Comparison of ENCODE assay signal across 24 cellular contexts in genomic region chr2:103139628-103140268, GRCh38.
DNase-seq lines count a peak whose midpoint lies in the region; ATAC-seq and TF ChIP-seq lines count a peak whose summit lies in the region.
"Had no signal": no experiment of that assay in that cellular context is flagged by ENCODE, and none has a peak within 500 bp of the region (broad histone marks: within the 10 kb centered on the region; RNA-seq: fewer than 3 reads in every experiment).

No MANE protein-coding gene starts in this region.

- no peaks in the 10 kb centered on the region for H3K27me3 ChIP-seq in iPS-20b (ENCODE audit: insufficient read depth, low read length)
- no peaks in the 10 kb centered on the region for H3K27me3 ChIP-seq in prostate gland (replicated peaks; ENCODE audit: insufficient read depth)
- no peaks in the 10 kb centered on the region for H3K27me3 ChIP-seq in esophagus muscularis mucosa
- H3K27me3 ChIP-seq: Peyer's patch, right atrium auricular region, SJSA1, vagina had no signal

- no peak for TF ChIP-seq CTCF in GM20000 (IDR thresholded peaks at IDR 0.05; ENCODE audit: extremely low read depth, missing control alignments)
- TF ChIP-seq CTCF in prostate gland (IDR thresholded peaks at IDR 0.05) = no peak
- no peak for TF ChIP-seq CTCF in esophagus muscularis mucosa (IDR thresholded peaks at IDR 0.05)

- no peak for TF ChIP-seq EP300 in esophagus muscularis mucosa (IDR thresholded peaks at IDR 0.05)

- TF ChIP-seq POLR2A in prostate gland (IDR thresholded peaks at IDR 0.05) = no peak
- TF ChIP-seq POLR2A in esophagus muscularis mucosa (IDR thresholded peaks at IDR 0.05; ENCODE audit: low read depth) = no peak

- H3K4me3 ChIP-seq in iPS-20b (ENCODE audit: low read length) = peak overlapping the region; percentile 10; the same call in 1 of the 2 replicates
- no peak overlapping the region for H3K4me3 ChIP-seq in prostate gland
- no peak overlapping the region for H3K4me3 ChIP-seq in esophagus muscularis mucosa
- H3K4me3 ChIP-seq: coronary artery, Peyer's patch, right atrium auricular region, SJSA1, thoracic aorta, vagina had no signal

- no peak overlapping the region for H3K9ac ChIP-seq in iPS-20b (ENCODE audit: low read depth, low read length)
- H3K9ac ChIP-seq: KMS-11 had no signal

- H3K36me3 ChIP-seq in iPS-20b (ENCODE audit: insufficient read depth, low read depth, low read length) (no peaks in the 10 kb centered on the region), prostate gland (no peaks in the 10 kb centered on the region), esophagus muscularis mucosa (no peaks in the 10 kb centered on the region)
- H3K36me3 ChIP-seq: Peyer's patch, right atrium auricular region, SJSA1, thoracic aorta, vagina, WERI-Rb-1 had no signal

- no peak overlapping the region for H3K27ac ChIP-seq in iPS-20b (ENCODE audit: low read length)
- no peak overlapping the region for H3K27ac ChIP-seq in prostate gland
- no peak overlapping the region for H3K27ac ChIP-seq in esophagus muscularis mucosa (replicated peaks in 1 of 4)
- H3K27ac ChIP-seq: coronary artery, KMS-11, Peyer's patch, right atrium auricular region, SJSA1, thoracic aorta, vagina, WERI-Rb-1 had no signal

- WGBS in prostate gland = 51% methylated on average over 7 of the region's 7 CpGs
- 68% methylated on average over 7 of the region's 7 CpGs for WGBS in esophagus muscularis mucosa

- intact Hi-C loops in prostate gland (cut with DNase I) = no loop called here
- intact Hi-C loops in esophagus muscularis mucosa (cut with DNase I) = no loop called here

- peak; percentile 44 for ATAC-seq in GM21390 (IDR thresholded peaks at IDR 0.05; ENCODE audit: unreplicated experiment)

- H3K4me1 ChIP-seq in iPS-20b (ENCODE audit: insufficient read depth, low read length) = peaks cover 2% of the 10 kb centered on the region; the same call in 1 of the 2 replicates
- H3K4me1 ChIP-seq in prostate gland (replicated peaks) = no peaks in the 10 kb centered on the region
- H3K4me1 ChIP-seq in esophagus muscularis mucosa = no peaks in the 10 kb centered on the region
- H3K4me1 ChIP-seq: Peyer's patch, right atrium auricular region, SJSA1, vagina had no signal

- DNase-seq in GF-D8 (lab: John Stamatoyannopoulos, UW) (peak; percentile 10), NCI-H345 (lab: John Stamatoyannopoulos, UW) (peak; percentile 30), GM20000 (ENCODE audit: low spot score) (no peak), prostate gland (ENCODE audit: low spot score) (no peak), esophagus muscularis mucosa (ENCODE audit: extremely low spot score) (no peak)
- DNase-seq: activated gamma-delta T cell treated with Interleukin-2 at 50 U/mL for 16 hours; CD4-positive, CD25-positive, alpha-beta regulatory T cell; DMS 273 treated with DMSO at 0.1 percent for 48 hours; mammary epithelial cell; NCI-H2029; NCI-H226; NK-92 treated with Interleukin-12 subunit alpha and Interleukin-12 subunit beta, amount 100 ng/mL, for 24 hours; Peyer's patch; stimulated activated CD4-positive, alpha-beta T cell treated with anti-CD3 and anti-CD28 coated beads, Interleukin-4, amount 100 ng/mL, for 24 hours; stimulated activated naive CD4-positive, alpha-beta T cell treated with Interleukin-2 at 50 U/mL for 16 hours; WERI-Rb-1 had no signal

- H3K9me3 ChIP-seq in iPS-20b (ENCODE audit: insufficient read depth, low read depth, low read length) (no peaks in the 10 kb centered on the region), prostate gland (no peaks in the 10 kb centered on the region), esophagus muscularis mucosa (no peaks in the 10 kb centered on the region)
- H3K9me3 ChIP-seq: Peyer's patch, right atrium auricular region, SJSA1, thoracic aorta, vagina had no signal

Comparison
In these comparisons a context has a peak if more than half of its experiments do, and no peak if none do; other contexts are left out.
1. DNase-seq: peak in GF-D8 (single experiment) and NCI-H345 (single experiment); none in GM20000 (single experiment), prostate gland (single experiment) and esophagus muscularis mucosa (single experiment).